22 cellular contexts compared by ENCODE assay signal in the genomic region with DNA sequence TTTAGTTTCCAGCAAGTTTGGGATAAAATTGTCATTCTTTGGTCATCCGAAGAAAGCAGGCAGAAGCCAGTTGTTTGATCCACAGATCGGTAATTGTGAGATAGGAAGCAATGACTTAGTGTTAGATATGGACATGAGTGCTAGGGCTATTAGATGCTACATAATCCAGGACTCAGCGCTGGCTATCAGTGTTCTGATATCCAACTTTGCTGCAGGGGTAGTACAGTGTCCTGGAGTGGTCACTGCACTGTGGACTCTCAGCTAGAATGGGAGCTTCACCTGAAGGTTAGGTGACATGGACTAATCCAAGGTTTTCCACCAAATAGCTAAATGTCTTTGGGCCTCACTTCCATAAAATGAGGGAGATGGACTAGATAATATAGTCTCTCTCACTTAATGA. TPM values are rescaled to one million over a fixed set of nuclear protein-coding genes. Genes with fewer than 3 reads are reported as not detected.
A peak's percentile ranks its signal among the peaks of the same experiment; 100 is the strongest.
DNase-seq lines count a peak whose midpoint lies in the region; ATAC-seq and TF ChIP-seq lines count a peak whose summit lies in the region.
"Had no signal": no experiment of that assay in that cellular context is flagged by ENCODE, and none has a peak within 500 bp of the region (broad histone marks: within the 10 kb centered on the region; RNA-seq: fewer than 3 reads in every experiment).

No MANE protein-coding gene starts in this region.

- H3K9ac ChIP-seq in SK-N-SH: 0 out of 2 replicates have a peak overlapping the region, but pooled peaks have one; percentile 49

- no peaks in the 10 kb centered on the region for H4K20me1 ChIP-seq in SK-N-SH (ENCODE audit: insufficient read depth)

- H3F3A ChIP-seq in SK-N-SH (replicated peaks; ENCODE audit: insufficient read depth): peaks cover 21% of the 10 kb centered on the region

- CTCF ChIA-PET in SK-N-SH (lab: Yijun Ruan, JAX): no interaction called here

- TF ChIP-seq POLR2A in thyroid gland (IDR thresholded peaks at IDR 0.05): no peak

- peaks cover 0 to 2% of the 10 kb centered on the region in 2 experiments for H3K36me3 ChIP-seq in SK-N-SH (replicated peaks in 1 of 2; ENCODE audit: control insufficient read depth in 1 of 2, insufficient read depth in 2 of 2, low read length in 1 of 2)
- peaks cover 0 to 12% of the 10 kb centered on the region in 2 donors for H3K36me3 ChIP-seq in muscle layer of duodenum (ENCODE audit: control insufficient read depth in 1 of 2, insufficient read depth in 2 of 2, low read length in 2 of 2)
- no peaks in the 10 kb centered on the region for H3K36me3 ChIP-seq in thyroid gland
- H3K36me3 ChIP-seq: HAP-1, WERI-Rb-1 had no signal

- peaks cover 31% of the 10 kb centered on the region; the same call in 1 of the 2 replicates for H3K79me2 ChIP-seq in SK-N-SH (ENCODE audit: insufficient read depth)

- H3K4me3 ChIP-seq in SK-N-SH (ENCODE audit: low read depth in 2 of 2, low read length in 1 of 2) (no peak overlapping the region), coronary artery (peak overlapping the region; percentile 8), muscle layer of duodenum (ENCODE audit: low read depth in 1 of 2, low read length in 2 of 2) (no peak overlapping the region), thyroid gland (replicated peaks in 1 of 3) (no peak overlapping the region)
- H3K4me3 ChIP-seq: HAP-1 had no signal

- intact Hi-C loops in thyroid gland (cut with DNase I): no loop called here

- ATAC-seq in SK-N-SH treated with all-trans-retinoic acid at 6 μM for 48 hours: no peak

- no peaks in the 10 kb centered on the region for H3K27me3 ChIP-seq in SK-N-SH (ENCODE audit: insufficient read depth)
- H3K27me3 ChIP-seq in muscle layer of duodenum (ENCODE audit: low read depth, low read length): no peaks in the 10 kb centered on the region
- no peaks in the 10 kb centered on the region for H3K27me3 ChIP-seq in thyroid gland
- H3K27me3 ChIP-seq: neutrophil had no signal

- no peak for TF ChIP-seq CTCF in SK-N-SH (IDR thresholded peaks at IDR 0.05)
- no peak for TF ChIP-seq CTCF in coronary artery (IDR thresholded peaks at IDR 0.05)
- TF ChIP-seq CTCF in thyroid gland (IDR thresholded peaks at IDR 0.05): no peak

- WGBS in SK-N-SH (ENCODE audit: low lambda C conversion rate): 87% methylated on average over 3 of the region's 3 CpGs
- WGBS in thyroid gland, 2 donors: 96 to 98% methylated on average over 3 of the region's 3 CpGs

- H3K4me1 ChIP-seq in SK-N-SH (ENCODE audit: control insufficient read depth in 1 of 2, insufficient read depth in 2 of 2, low read depth in 1 of 2, low read length in 1 of 2) (peaks cover 11 to 14% of the 10 kb centered on the region in 2 experiments; a peak in 3 of 4 replicates), muscle layer of duodenum (ENCODE audit: control insufficient read depth in 1 of 2, insufficient read depth in 2 of 2, low read length in 2 of 2) (peaks cover 11 to 29% of the 10 kb centered on the region in 2 donors), thyroid gland (peaks cover 23 to 24% of the 10 kb centered on the region in 2 donors)
- H3K4me1 ChIP-seq: HAP-1 had no signal

- H2AFZ ChIP-seq in SK-N-SH (ENCODE audit: low read depth): no peak overlapping the region

- H3K9me3 ChIP-seq in SK-N-SH (no peaks in the 10 kb centered on the region), muscle layer of duodenum (ENCODE audit: control insufficient read depth in 1 of 2, low read length in 2 of 2) (no peaks in the 10 kb centered on the region), thyroid gland (no peaks in the 10 kb centered on the region)
- H3K9me3 ChIP-seq: HAP-1, neutrophil had no signal

- POLR2A ChIA-PET in SK-N-SH (lab: Yijun Ruan, JAX): no interaction called here

- H3K4me2 ChIP-seq in SK-N-SH: peak overlapping the region; percentile 40; the same call in 1 of the 2 replicates

- peak overlapping the region in 1 of 2 experiments; percentile 91; a peak in 2 of 4 replicates for H3K27ac ChIP-seq in SK-N-SH (ENCODE audit: low read depth in 2 of 2, low read length in 1 of 2)
- peak overlapping the region; percentile 72 to 84 for H3K27ac ChIP-seq in coronary artery
- H3K27ac ChIP-seq in muscle layer of duodenum (ENCODE audit: low read length): peak overlapping the region; percentile 2
- H3K27ac ChIP-seq in thyroid gland: peak overlapping the region in 2 of 3 donors; percentile 53 to 60
- H3K27ac ChIP-seq: 22Rv1, neutrophil, WERI-Rb-1 had no signal

- no peak for TF ChIP-seq RAD21 in SK-N-SH (IDR thresholded peaks at IDR 0.05; ENCODE audit: low read length)

- no peaks in the 10 kb centered on the region for H3K9me2 ChIP-seq in SK-N-SH

- DNase-seq in SK-N-SH: no peak
- DNase-seq in coronary artery (ENCODE audit: low spot score): no peak
- DNase-seq in thyroid gland: no peak
- DNase-seq in NCI-H82 (lab: John Stamatoyannopoulos, UW): no peak
- DNase-seq in middle frontal gyrus (ENCODE audit: extremely low spot score, low spot score): no peak
- DNase-seq in Ammon's horn (ENCODE audit: low spot score): no peak
- DNase-seq: activated CD4-positive, alpha-beta T cell treated with anti-CD3 and anti-CD28 coated beads, Interleukin-2, amount 10 ng/mL, durations not matched to agents 7 days and 5 days; activated naive CD4-positive, alpha-beta T cell treated with anti-CD3 and anti-CD28 coated beads for 36 hours; AML-193; glutamatergic neuron; mammary epithelial cell; NCI-H1048; NCI-H1694 treated with DMSO at 0.1 percent for 48 hours; NCI-H526; stimulated activated CD4-positive, alpha-beta T cell treated with anti-CD3 and anti-CD28 coated beads, Interleukin-12 subunit alpha, Interleukin-12 subunit beta, amount 100 ng/mL, for 4 hours; stimulated activated CD4-positive, alpha-beta T cell treated with anti-CD3 and anti-CD28 coated beads, Interleukin-4, amount 100 ng/mL, for 4 hours; WERI-Rb-1 had no signal

- no peak for TF ChIP-seq EP300 in SK-N-SH (IDR thresholded peaks at IDR 0.05; ENCODE audit: borderline replicate concordance in 1 of 2, low read depth in 1 of 2, low read length in 1 of 2)

TF ChIP-seq in SK-N-SH, 30 proteins besides CTCF, POLR2A, EP300 and RAD21 (continues in another document):
- no peak for TF ChIP-seq MEF2A (IDR thresholded peaks at IDR 0.05; ENCODE audit: borderline replicate concordance, low read depth)
- TF ChIP-seq RXRA (IDR thresholded peaks at IDR 0.05; ENCODE audit: borderline replicate concordance, low read depth): no peak
- no peak for TF ChIP-seq POLR2AphosphoS5 (IDR thresholded peaks at IDR 0.05; ENCODE audit: low read depth, low read length)
- TF ChIP-seq TEAD4 (IDR thresholded peaks at IDR 0.05; ENCODE audit: borderline replicate concordance, insufficient read depth): no peak
- TF ChIP-seq NRF1 (IDR thresholded peaks at IDR 0.05; ENCODE audit: low read depth, low read length): no peak
- TF ChIP-seq, protein P1, sequence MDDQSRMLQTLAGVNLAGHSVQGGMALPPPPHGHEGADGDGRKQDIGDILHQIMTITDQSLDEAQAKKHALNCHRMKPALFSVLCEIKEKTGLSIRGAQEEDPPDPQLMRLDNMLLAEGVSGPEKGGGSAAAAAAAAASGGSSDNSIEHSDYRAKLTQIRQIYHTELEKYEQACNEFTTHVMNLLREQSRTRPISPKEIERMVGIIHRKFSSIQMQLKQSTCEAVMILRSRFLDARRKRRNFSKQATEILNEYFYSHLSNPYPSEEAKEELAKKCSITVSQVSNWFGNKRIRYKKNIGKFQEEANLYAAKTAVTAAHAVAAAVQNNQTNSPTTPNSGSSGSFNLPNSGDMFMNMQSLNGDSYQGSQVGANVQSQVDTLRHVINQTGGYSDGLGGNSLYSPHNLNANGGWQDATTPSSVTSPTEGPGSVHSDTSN (IDR thresholded peaks at IDR 0.05): no peak
- no peak for TF ChIP-seq GATA2 (CRISPR knock-in tag; IDR thresholded peaks at IDR 0.05)
- no peak for TF ChIP-seq CHD2 (IDR thresholded peaks at IDR 0.05; ENCODE audit: low read length, partially characterized antibody)

TF ChIP-seq in SK-N-SH treated with all-trans-retinoic acid at 6 μM for 48 hours, 23 proteins besides CTCF, POLR2A, EP300 and RAD21 (continues in another document):
- TF ChIP-seq, protein P2, sequence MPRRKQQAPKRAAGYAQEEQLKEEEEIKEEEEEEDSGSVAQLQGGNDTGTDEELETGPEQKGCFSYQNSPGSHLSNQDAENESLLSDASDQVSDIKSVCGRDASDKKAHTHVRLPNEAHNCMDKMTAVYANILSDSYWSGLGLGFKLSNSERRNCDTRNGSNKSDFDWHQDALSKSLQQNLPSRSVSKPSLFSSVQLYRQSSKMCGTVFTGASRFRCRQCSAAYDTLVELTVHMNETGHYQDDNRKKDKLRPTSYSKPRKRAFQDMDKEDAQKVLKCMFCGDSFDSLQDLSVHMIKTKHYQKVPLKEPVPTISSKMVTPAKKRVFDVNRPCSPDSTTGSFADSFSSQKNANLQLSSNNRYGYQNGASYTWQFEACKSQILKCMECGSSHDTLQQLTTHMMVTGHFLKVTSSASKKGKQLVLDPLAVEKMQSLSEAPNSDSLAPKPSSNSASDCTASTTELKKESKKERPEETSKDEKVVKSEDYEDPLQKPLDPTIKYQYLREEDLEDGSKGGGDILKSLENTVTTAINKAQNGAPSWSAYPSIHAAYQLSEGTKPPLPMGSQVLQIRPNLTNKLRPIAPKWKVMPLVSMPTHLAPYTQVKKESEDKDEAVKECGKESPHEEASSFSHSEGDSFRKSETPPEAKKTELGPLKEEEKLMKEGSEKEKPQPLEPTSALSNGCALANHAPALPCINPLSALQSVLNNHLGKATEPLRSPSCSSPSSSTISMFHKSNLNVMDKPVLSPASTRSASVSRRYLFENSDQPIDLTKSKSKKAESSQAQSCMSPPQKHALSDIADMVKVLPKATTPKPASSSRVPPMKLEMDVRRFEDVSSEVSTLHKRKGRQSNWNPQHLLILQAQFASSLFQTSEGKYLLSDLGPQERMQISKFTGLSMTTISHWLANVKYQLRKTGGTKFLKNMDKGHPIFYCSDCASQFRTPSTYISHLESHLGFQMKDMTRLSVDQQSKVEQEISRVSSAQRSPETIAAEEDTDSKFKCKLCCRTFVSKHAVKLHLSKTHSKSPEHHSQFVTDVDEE (CRISPR knock-in tag; IDR thresholded peaks at IDR 0.05): no peak
- no peak for TF ChIP-seq ZNF565 (CRISPR knock-in tag; conservative IDR thresholded peaks at IDR 0.05; ENCODE audit: low read depth)
- TF ChIP-seq ZNF70 (CRISPR knock-in tag; IDR thresholded peaks at IDR 0.05): no peak
- no peak for TF ChIP-seq PPARA (CRISPR knock-in tag; IDR thresholded peaks at IDR 0.05; ENCODE audit: borderline replicate concordance)
- TF ChIP-seq TOX (CRISPR knock-in tag; IDR thresholded peaks at IDR 0.05; ENCODE audit: borderline replicate concordance): no peak
- TF ChIP-seq RARB (CRISPR knock-in tag; IDR thresholded peaks at IDR 0.05): no peak
- no peak for TF ChIP-seq ARNTL (CRISPR knock-in tag; IDR thresholded peaks at IDR 0.05; ENCODE audit: borderline replicate concordance, low read depth)
- no peak for TF ChIP-seq ESRRG (CRISPR knock-in tag; IDR thresholded peaks at IDR 0.05)

RNA-seq across cellular contexts. Expression of a gene that starts 39.9 kb away (rescaled TPM):
- polyA plus RNA-seq in SK-N-SH (2012; rRNA removed): 4.7 and 5.7 TPM in 2 replicates
- polyA plus RNA-seq in SK-N-SH (2012; cell fraction: cytosol; rRNA removed): 6.7 and 9.2 TPM in 2 replicates
- polyA plus RNA-seq in SK-N-SH (2012; cell fraction: nucleus; rRNA removed): 4.0 and 9.3 TPM in 2 replicates
- total RNA-seq in thyroid gland: 10 to 100 TPM; 20.1 to 42.2 (median 27.0) TPM

RNA-seq across cellular contexts. Expression of a gene that starts 48.6 kb away (rescaled TPM):
- 6.4 and 7.2 TPM in 2 replicates for polyA plus RNA-seq in SK-N-SH (2012; rRNA removed)
- 10.0 and 11.4 TPM in 2 replicates for polyA plus RNA-seq in SK-N-SH (2012; cell fraction: cytosol; rRNA removed)
- polyA plus RNA-seq in SK-N-SH (2012; cell fraction: nucleus; rRNA removed): 2.3 and 4.7 TPM in 2 replicates
- 1 to 10 TPM in 1 of 4 donors, under 1 TPM in 3; 0.63 to 3.2 (median 0.68) TPM for total RNA-seq in thyroid gland
